Comparison of ENCODE assay signal across 15 cellular contexts in genomic region chr14:96274122-96274910, GRCh38. TPM values are rescaled to one million over a fixed set of nuclear protein-coding genes. Genes with fewer than 3 reads are reported as not detected.
DNase-seq lines count a peak whose midpoint lies in the region; ATAC-seq, FAIRE-seq and TF ChIP-seq lines count a peak whose summit lies in the region.
"Had no signal": no experiment of that assay in that cellular context is flagged by ENCODE, and none has a peak within 500 bp of the region (broad histone marks: within the 10 kb centered on the region; RNA-seq: fewer than 3 reads in every experiment).

No MANE protein-coding gene starts in this region.

- FAIRE-seq in pancreas (lab: Jason Lieb, UNC): no peak
- FAIRE-seq: colon, GM12891, K562 had no signal

- no peak for TF ChIP-seq POLR2A in gastrocnemius medialis (IDR thresholded peaks at IDR 0.05)

- H3K27ac ChIP-seq in pancreas: peak overlapping the region in 2 of 4 donors; percentile 33 to 51
- H3K27ac ChIP-seq in gastrocnemius medialis: no peak overlapping the region

- H3K9me3 ChIP-seq in pancreas (peaks cover 0 to 6% (median 0%) of the 10 kb centered on the region in 4 donors), MG63 (peaks cover 6% of the 10 kb centered on the region; the same call in 1 of the 2 replicates), gastrocnemius medialis (peaks cover 4 to 12% (median 6%) of the 10 kb centered on the region in 3 donors)
- H3K9me3 ChIP-seq: SJSA1 had no signal

- H3K4me3 ChIP-seq in fibroblast of pulmonary artery (replicated peaks; ENCODE audit: low read depth, low read length) (no peak overlapping the region), pancreas (no peak overlapping the region), MG63 (no peak overlapping the region), gastrocnemius medialis (no peak overlapping the region)
- H3K4me3 ChIP-seq: K562, SJSA1 had no signal

- TF ChIP-seq CTCF in fibroblast of pulmonary artery (IDR thresholded peaks at IDR 0.05; ENCODE audit: low read length, missing control alignments): no peak
- no peak for TF ChIP-seq CTCF in pancreas (IDR thresholded peaks at IDR 0.05)
- TF ChIP-seq CTCF in gastrocnemius medialis (IDR thresholded peaks at IDR 0.05 in 4 of 5, conservative IDR thresholded peaks at IDR 0.05 in 1 of 5): no peak

- H3K27me3 ChIP-seq in pancreas (no peaks in the 10 kb centered on the region), MG63 (no peaks in the 10 kb centered on the region), gastrocnemius medialis (no peaks in the 10 kb centered on the region)
- H3K27me3 ChIP-seq: SJSA1 had no signal

- WGBS in pancreas, 2 donors: 56 to 59% methylated on average over 10 of the region's 10 CpGs

- DNase-seq in Ammon's horn (ENCODE audit: low spot score) (peak; percentile 83), RPMI7951 (ENCODE audit: low read depth) (peak; percentile 74), fibroblast of pulmonary artery (ENCODE audit: low read depth) (peak; percentile 40), pancreas (no peak), 8988T (no peak), cortex of kidney (lab: John Stamatoyannopoulos, UW) (no peak), MG63 (no peak), gastrocnemius medialis (no peak)
- DNase-seq: activated effector memory CD4-positive, alpha-beta T cell treated with Interleukin-2 at 50 U/mL for 16 hours; COR-L47; NCI-H2227 treated with DMSO at 0.1 percent for 48 hours had no signal

- intact Hi-C loops in pancreas (cut with DNase I) (loop anchor here (5.0 to 10.0 kb wide), 2 partner anchors 172 to 180 kb away; no protein-coding TSS in a partner anchor), gastrocnemius medialis (cut with DNase I; ENCODE audit: low total_unique reads) (loop anchor here (5.0 kb wide), 1 partner anchor 847 kb away; no protein-coding TSS in a partner anchor)

- ATAC-seq in pancreas (peak in 3 of 4 donors; percentile 23 to 46 (median 30)), gastrocnemius medialis (no peak)
- ATAC-seq: K562 had no signal

- in situ Hi-C loops in gastrocnemius medialis (cut with MboI; ENCODE audit: low sequenced_read_pairs in 4 of 4): loop anchor here in 2 of 4 donors (10.0 to 25.0 kb wide), 2 partner anchors 180 to 712 kb away; no protein-coding TSS in a partner anchor

- H3K36me3 ChIP-seq in pancreas: no peaks in the 10 kb centered on the region
- H3K36me3 ChIP-seq in MG63: no peaks in the 10 kb centered on the region
- no peaks in the 10 kb centered on the region for H3K36me3 ChIP-seq in gastrocnemius medialis
- H3K36me3 ChIP-seq: SJSA1 had no signal

- H3K4me1 ChIP-seq in pancreas: peaks cover 1 to 24% (median 17%) of the 10 kb centered on the region in 3 donors
- no peaks in the 10 kb centered on the region for H3K4me1 ChIP-seq in gastrocnemius medialis

RNA-seq across cellular contexts. Expression of gene BDKRB1, which starts 18.3 kb away (rescaled TPM):
- 7.1 and 9.2 TPM in 2 replicates for total RNA-seq in RPMI7951 (2014; rRNA removed; shearing (Covaris generic))
- under 1 TPM; 0.12 to 0.92 (median 0.50) TPM for total RNA-seq in pancreas
- 1 to 10 TPM; 3.0 to 4.5 TPM for polyA plus RNA-seq in pancreas
- 30.5 and 40.5 TPM in 2 replicates for total RNA-seq in MG63 (2014; rRNA removed; shearing (Covaris generic); ENCODE audit: low replicate concordance)
- total RNA-seq in gastrocnemius medialis: not detected

Comparison
In these comparisons a context has a peak if more than half of its experiments do, and no peak if none do; other contexts are left out.
1. DNase-seq: peak in Ammon's horn (single experiment), RPMI7951 (single experiment) and fibroblast of pulmonary artery (single experiment); none in pancreas (0 of 6), 8988T (single experiment), cortex of kidney (single experiment), MG63 (single experiment) and gastrocnemius medialis (0 of 2).
2. ATAC-seq: peak in pancreas (3 of 4); none in gastrocnemius medialis (0 of 2).